Comparison of ENCODE assay signal across 10 cellular contexts in the genomic region with DNA sequence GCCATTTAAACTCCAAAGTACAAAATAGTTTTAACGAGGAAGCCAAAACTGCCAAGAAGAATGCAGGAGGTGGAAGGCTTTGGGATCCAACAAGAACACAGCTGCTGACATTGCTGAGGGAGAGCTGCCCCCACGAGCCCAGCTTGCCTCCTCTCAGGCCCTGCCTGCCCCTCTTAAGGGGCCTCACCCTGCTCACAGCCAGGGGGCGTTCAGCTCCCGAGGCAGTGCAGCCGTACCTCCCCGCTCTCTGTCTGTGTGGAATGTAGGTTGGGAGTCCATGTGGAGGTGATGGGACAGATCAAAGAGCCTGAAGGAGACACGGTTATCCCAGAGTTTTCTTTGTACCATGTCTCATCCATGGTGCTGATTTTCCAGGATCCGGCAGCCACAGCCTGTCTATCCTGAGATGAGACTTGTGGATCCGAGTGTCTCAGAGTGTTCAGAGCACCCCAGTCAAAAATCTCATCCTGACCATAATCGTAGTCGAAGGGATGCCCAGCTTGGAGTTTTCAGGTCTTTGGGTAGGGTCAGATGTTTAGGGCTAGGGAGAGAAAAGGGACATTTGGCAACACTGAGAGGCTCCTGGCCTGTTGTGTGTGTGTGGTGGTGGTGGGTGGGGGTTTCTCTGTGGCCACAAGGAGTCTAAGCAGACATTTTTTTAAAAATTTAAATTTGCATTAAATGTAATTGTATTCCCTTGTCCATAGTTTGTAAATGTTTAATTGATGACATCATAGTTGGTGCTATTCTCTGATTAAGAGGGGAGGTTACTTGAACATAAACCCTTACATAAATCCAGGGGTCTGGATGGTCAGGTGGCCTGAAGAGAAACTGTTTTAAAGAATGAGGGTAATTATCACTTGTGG.
DNase-seq lines count a peak whose midpoint lies in the region; ATAC-seq and TF ChIP-seq lines count a peak whose summit lies in the region.
"Had no signal": no experiment of that assay in that cellular context is flagged by ENCODE, and none has a peak within 500 bp of the region (broad histone marks: within the 10 kb centered on the region; RNA-seq: fewer than 3 reads in every experiment).

No MANE protein-coding gene starts in this region.

- POLR2A ChIA-PET in AG04449 (lab: Yijun Ruan, JAX), result no interaction called here

- TF ChIP-seq CTCF in AG04449 (IDR thresholded peaks at IDR 0.05; ENCODE audit: insufficient read depth, low read length, missing control alignments), result peak; percentile 24
- peak; percentile 14 for TF ChIP-seq CTCF in GM12865 (IDR thresholded peaks at IDR 0.05; ENCODE audit: insufficient read depth, low read depth, low read length, missing control alignments)
- TF ChIP-seq CTCF in fibroblast of mammary gland (conservative IDR thresholded peaks at IDR 0.05; ENCODE audit: control insufficient read depth, insufficient read depth, low read depth, low read length), result peak; percentile 11
- TF ChIP-seq CTCF in left lung (IDR thresholded peaks at IDR 0.05), result no peak

- H3K4me1 ChIP-seq in left lung, result no peaks in the 10 kb centered on the region

- H3K27me3 ChIP-seq in left lung, result no peaks in the 10 kb centered on the region

- H3K27ac ChIP-seq in left lung, result no peak overlapping the region

- intact Hi-C loops in left lung (cut with DNase I), result no loop called here

- no peaks in the 10 kb centered on the region for H3K36me3 ChIP-seq in left lung

- CTCF ChIA-PET in AG04449 (lab: Yijun Ruan, JAX), result interaction anchor here (1.5 kb wide), 1 partner anchor 222 kb away, joined by 6 read pairs; no protein-coding TSS in a partner anchor

- H3K9me3 ChIP-seq in left lung, result no peaks in the 10 kb centered on the region

- H3K4me3 ChIP-seq in AG04449 (ENCODE audit: low read depth, low read length) (no peak overlapping the region), GM12865 (ENCODE audit: low read depth, low read length) (no peak overlapping the region), fibroblast of mammary gland (ENCODE audit: control insufficient read depth, low read depth, low read length) (no peak overlapping the region), left lung (no peak overlapping the region)

- ATAC-seq in SK-N-SH treated with all-trans-retinoic acid at 6 μM for 48 hours (no peak; the same call in 2 of the 3 replicates), HG02885 (IDR thresholded peaks at IDR 0.05; ENCODE audit: poor library complexity, unreplicated experiment) (no peak), GM18868 (IDR thresholded peaks at IDR 0.05; ENCODE audit: unreplicated experiment) (no peak), left lung (no peak)

- no peak for DNase-seq in AG04449 (ENCODE audit: low read depth, low spot score)
- DNase-seq in GM12865 (ENCODE audit: low read depth), result no peak
- no peak for DNase-seq in fibroblast of mammary gland (ENCODE audit: low read depth)
- no peak for DNase-seq in mucosa of gallbladder (ENCODE audit: low spot score)
- no peak for DNase-seq in left lung
- DNase-seq: CD8-positive, alpha-beta memory T cell; stimulated activated naive CD4-positive, alpha-beta T cell treated with Interleukin-2 at 50 U/mL for 16 hours had no signal

TF ChIP-seq in SK-N-SH treated with all-trans-retinoic acid at 6 μM for 48 hours, 23 proteins besides CTCF, POLR2A, EP300 and RAD21:
- TF ChIP-seq, protein P1, sequence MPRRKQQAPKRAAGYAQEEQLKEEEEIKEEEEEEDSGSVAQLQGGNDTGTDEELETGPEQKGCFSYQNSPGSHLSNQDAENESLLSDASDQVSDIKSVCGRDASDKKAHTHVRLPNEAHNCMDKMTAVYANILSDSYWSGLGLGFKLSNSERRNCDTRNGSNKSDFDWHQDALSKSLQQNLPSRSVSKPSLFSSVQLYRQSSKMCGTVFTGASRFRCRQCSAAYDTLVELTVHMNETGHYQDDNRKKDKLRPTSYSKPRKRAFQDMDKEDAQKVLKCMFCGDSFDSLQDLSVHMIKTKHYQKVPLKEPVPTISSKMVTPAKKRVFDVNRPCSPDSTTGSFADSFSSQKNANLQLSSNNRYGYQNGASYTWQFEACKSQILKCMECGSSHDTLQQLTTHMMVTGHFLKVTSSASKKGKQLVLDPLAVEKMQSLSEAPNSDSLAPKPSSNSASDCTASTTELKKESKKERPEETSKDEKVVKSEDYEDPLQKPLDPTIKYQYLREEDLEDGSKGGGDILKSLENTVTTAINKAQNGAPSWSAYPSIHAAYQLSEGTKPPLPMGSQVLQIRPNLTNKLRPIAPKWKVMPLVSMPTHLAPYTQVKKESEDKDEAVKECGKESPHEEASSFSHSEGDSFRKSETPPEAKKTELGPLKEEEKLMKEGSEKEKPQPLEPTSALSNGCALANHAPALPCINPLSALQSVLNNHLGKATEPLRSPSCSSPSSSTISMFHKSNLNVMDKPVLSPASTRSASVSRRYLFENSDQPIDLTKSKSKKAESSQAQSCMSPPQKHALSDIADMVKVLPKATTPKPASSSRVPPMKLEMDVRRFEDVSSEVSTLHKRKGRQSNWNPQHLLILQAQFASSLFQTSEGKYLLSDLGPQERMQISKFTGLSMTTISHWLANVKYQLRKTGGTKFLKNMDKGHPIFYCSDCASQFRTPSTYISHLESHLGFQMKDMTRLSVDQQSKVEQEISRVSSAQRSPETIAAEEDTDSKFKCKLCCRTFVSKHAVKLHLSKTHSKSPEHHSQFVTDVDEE (CRISPR knock-in tag; IDR thresholded peaks at IDR 0.05), result no peak
- TF ChIP-seq ZC3H10 (CRISPR knock-in tag; IDR thresholded peaks at IDR 0.05) (no peak), ZNF70 (CRISPR knock-in tag; IDR thresholded peaks at IDR 0.05) (0 out of 2 replicates have a peak, but pooled peaks have one; percentile 46)
- TF ChIP-seq, protein P2, sequence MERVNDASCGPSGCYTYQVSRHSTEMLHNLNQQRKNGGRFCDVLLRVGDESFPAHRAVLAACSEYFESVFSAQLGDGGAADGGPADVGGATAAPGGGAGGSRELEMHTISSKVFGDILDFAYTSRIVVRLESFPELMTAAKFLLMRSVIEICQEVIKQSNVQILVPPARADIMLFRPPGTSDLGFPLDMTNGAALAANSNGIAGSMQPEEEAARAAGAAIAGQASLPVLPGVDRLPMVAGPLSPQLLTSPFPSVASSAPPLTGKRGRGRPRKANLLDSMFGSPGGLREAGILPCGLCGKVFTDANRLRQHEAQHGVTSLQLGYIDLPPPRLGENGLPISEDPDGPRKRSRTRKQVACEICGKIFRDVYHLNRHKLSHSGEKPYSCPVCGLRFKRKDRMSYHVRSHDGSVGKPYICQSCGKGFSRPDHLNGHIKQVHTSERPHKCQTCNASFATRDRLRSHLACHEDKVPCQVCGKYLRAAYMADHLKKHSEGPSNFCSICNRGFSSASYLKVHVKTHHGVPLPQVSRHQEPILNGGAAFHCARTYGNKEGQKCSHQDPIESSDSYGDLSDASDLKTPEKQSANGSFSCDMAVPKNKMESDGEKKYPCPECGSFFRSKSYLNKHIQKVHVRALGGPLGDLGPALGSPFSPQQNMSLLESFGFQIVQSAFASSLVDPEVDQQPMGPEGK (CRISPR knock-in tag; IDR thresholded peaks at IDR 0.05; ENCODE audit: borderline replicate concordance), result no peak

Comparison
In these comparisons a context has a peak if more than half of its experiments do, and no peak if none do; other contexts are left out.
1. CTCF ChIP-seq: peak in AG04449 (single experiment), GM12865 (single experiment) and fibroblast of mammary gland (single experiment); none in left lung (0 of 2).